ENCODE assay signal across 8 cellular contexts in the genomic region with DNA sequence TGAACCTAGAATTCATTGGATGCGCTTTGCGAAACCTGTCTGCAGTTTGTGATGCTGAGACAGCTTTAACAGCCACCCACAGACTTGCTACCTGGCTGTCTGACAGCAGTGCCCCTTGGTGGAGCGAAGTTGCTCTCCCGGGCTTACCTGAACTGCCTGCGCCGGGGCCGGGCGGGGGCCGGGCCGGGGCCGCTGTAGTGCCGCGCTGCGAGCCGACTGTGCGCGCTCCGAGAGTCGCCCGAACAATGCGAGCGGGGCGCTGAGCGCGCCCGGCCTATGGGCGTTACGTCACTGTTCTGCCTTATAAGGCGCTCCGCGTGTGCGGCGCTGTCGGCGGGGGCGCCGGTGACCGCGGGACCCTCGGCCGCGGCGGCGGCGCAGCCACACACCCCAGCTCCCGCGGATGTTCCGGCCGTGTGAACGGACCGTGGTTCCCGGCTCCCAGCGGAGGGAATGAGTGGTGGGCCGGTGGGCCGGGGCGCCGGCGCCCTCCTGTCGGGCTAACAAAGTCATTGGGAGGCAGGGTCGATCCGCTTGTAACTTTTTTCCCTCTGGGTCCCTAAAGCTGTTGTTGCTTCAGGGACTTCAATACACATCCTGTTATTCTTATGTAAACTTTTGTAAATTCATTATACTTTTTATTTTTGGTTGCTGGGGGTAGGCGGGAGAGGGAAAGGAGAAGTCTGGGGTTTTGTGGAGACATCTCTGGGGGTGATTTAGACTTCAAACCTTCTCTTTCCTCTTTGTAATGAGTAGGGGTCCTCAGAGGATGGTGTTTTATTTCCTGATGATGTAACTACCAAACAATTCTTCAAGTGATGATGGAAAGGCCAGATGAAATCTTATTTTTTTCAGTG. TPM values are rescaled to one million over a fixed set of nuclear protein-coding genes. Genes with fewer than 3 reads are reported as not detected.
A peak's percentile ranks its signal among the peaks of the same experiment; 100 is the strongest.
DNase-seq lines count a peak whose midpoint lies in the region; ATAC-seq, FAIRE-seq and TF ChIP-seq lines count a peak whose summit lies in the region.

No MANE protein-coding gene starts in this region.

- ATAC-seq in HG03432 (IDR thresholded peaks at IDR 0.05; ENCODE audit: unreplicated experiment): peak; percentile 88
- ATAC-seq in stimulated activated naive CD8-positive, alpha-beta T cell treated with anti-CD3 and anti-CD28 coated beads, Interleukin-15, amount 100 ng/mL, for 72 hours: peak; percentile 90

- peak overlapping the region; percentile 96 for H3K27ac Mint-ChIP-seq in neural crest cell (ENCODE audit: unreplicated experiment)
- peak overlapping the region in 1 of 2 donors; percentile 65 for H3K27ac Mint-ChIP-seq in stimulated activated naive CD8-positive, alpha-beta T cell treated with anti-CD3 and anti-CD28 coated beads, Interleukin-15, amount 100 ng/mL, for 72 hours

- peak overlapping the region; percentile 95 for H3K4me3 Mint-ChIP-seq in neural crest cell
- H3K4me3 Mint-ChIP-seq in stimulated activated naive CD8-positive, alpha-beta T cell treated with anti-CD3 and anti-CD28 coated beads, Interleukin-15, amount 100 ng/mL, for 72 hours: peak overlapping the region; percentile 74 to 79

- H3K27me3 Mint-ChIP-seq in neural crest cell (ENCODE audit: low read depth): no peaks in the 10 kb centered on the region
- H3K27me3 Mint-ChIP-seq in stimulated activated naive CD8-positive, alpha-beta T cell treated with anti-CD3 and anti-CD28 coated beads, Interleukin-15, amount 100 ng/mL, for 72 hours: no peaks in the 10 kb centered on the region

- H3K36me3 Mint-ChIP-seq in neural crest cell (ENCODE audit: low read depth): peaks cover 2% of the 10 kb centered on the region

- H3K9me3 Mint-ChIP-seq in neural crest cell: no peaks in the 10 kb centered on the region
- H3K9me3 Mint-ChIP-seq in stimulated activated naive CD8-positive, alpha-beta T cell treated with anti-CD3 and anti-CD28 coated beads, Interleukin-15, amount 100 ng/mL, for 72 hours: no peaks in the 10 kb centered on the region

- DNase-seq in AG09309 (ENCODE audit: low read depth) (no peak), GM19239 (ENCODE audit: insufficient read length, low spot score) (peak; percentile 50), RKO (ENCODE audit: low spot score) (peak; percentile 82), activated gamma-delta T cell treated with Interleukin-2 at 50 U/mL for 16 hours (peak; percentile 52), foreskin fibroblast (peak; percentile 79 to 89), neural crest cell (ENCODE audit: low read depth, low spot score) (peak; percentile 73)
- DNase-seq in stimulated activated naive CD8-positive, alpha-beta T cell treated with anti-CD3 and anti-CD28 coated beads, Interleukin-15, amount 100 ng/mL, for 72 hours: peak; percentile 57 to 72

- TF ChIP-seq CTCF in AG09309 (IDR thresholded peaks at IDR 0.05; ENCODE audit: control insufficient read depth, insufficient read depth, low read depth, low read length, missing control alignments) (no peak), foreskin fibroblast (IDR thresholded peaks at IDR 0.05; ENCODE audit: low read depth, low read length) (no peak), neural crest cell (conservative IDR thresholded peaks at IDR 0.05) (peak; percentile 21)

- H3K4me3 ChIP-seq in AG09309 (ENCODE audit: control insufficient read depth, low read depth, low read length) (peak overlapping the region; percentile 74), foreskin fibroblast (ENCODE audit: low read depth in 1 of 2, low read length in 2 of 2) (peak overlapping the region; percentile 83 to 92)

- peak; percentile 86 for FAIRE-seq in GM19239 (lab: Jason Lieb, UNC)

- H3K4me1 Mint-ChIP-seq in neural crest cell: peaks cover 60% of the 10 kb centered on the region
- peaks cover 35% of the 10 kb centered on the region for H3K4me1 Mint-ChIP-seq in stimulated activated naive CD8-positive, alpha-beta T cell treated with anti-CD3 and anti-CD28 coated beads, Interleukin-15, amount 100 ng/mL, for 72 hours

RNA-seq across cellular contexts. Expression of gene CMSS1, which starts 58.5 kb away (rescaled TPM):
- total RNA-seq in neural crest cell: 60.9 and 67.9 TPM in 2 replicates
